Comparison of ENCODE assay signal across 8 cellular contexts in the genomic region with DNA sequence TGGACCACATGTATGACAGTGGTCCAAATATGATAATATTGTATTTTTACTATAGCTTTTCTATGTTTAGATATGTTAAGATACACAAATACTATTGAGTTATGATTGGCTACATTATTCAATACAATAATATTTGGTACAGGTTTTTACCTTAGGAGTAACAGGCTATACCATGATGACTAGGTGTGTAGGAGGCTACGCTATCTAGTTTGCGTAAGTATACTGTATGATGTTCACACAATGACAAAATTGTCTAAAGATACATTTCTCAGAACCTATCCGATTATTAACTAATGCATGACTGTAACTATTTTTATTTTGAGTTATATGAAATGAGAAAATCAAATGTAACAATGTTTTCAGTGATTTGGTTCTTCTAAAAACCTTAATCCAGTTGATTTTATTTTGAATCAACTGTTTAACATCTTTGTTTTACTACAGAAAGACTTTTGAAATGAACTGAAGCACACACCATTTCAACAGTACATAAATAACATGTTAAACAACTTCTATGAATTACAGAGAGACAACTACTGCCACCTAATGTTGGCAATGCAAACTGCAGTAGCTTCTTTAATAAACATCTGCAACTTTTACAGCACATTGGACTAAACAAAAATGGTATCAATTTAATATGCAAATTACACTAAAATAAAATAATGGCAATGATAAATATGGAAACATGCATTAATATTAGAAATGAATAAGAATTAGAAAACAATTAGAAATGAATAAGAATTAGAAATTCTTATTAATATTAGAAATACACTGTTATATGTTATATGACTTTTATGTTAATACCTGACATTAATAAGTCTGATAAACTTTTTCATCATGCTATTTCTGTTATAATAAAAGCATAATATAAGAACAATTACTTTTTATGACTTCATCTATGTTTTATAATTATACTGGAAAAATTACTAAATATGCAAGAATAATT.
DNase-seq lines count a peak whose midpoint lies in the region; ATAC-seq, FAIRE-seq and TF ChIP-seq lines count a peak whose summit lies in the region.

No MANE protein-coding gene starts in this region.

- no peaks in the 10 kb centered on the region for H3F3A ChIP-seq in neural progenitor cell (ENCODE audit: low read depth)

- H4K20me1 ChIP-seq in neural progenitor cell (ENCODE audit: low read depth), result no peaks in the 10 kb centered on the region

- TF ChIP-seq CTCF in neural progenitor cell (IDR thresholded peaks at IDR 0.05), result peak; percentile 95

- no peaks in the 10 kb centered on the region for H3K4me1 ChIP-seq in neural progenitor cell

- no peaks in the 10 kb centered on the region for H3K27me3 Mint-ChIP-seq in T-helper 17 cell
- H3K27me3 Mint-ChIP-seq in neural progenitor cell (ENCODE audit: insufficient read depth, low read depth), result no peaks in the 10 kb centered on the region

- ATAC-seq in GM21737 (IDR thresholded peaks at IDR 0.05; ENCODE audit: unreplicated experiment) (peak; percentile 61), T-helper 17 cell (peak; percentile 61), HG03520 (IDR thresholded peaks at IDR 0.05; ENCODE audit: unreplicated experiment) (no peak)

- H3K79me2 ChIP-seq in neural progenitor cell (ENCODE audit: low read depth), result no peaks in the 10 kb centered on the region

- no peaks in the 10 kb centered on the region for H3K9me3 Mint-ChIP-seq in neural progenitor cell

- H3K9me3 ChIP-seq in T-helper 17 cell (ENCODE audit: control insufficient read depth, low read length, poor library complexity, severe bottlenecking), result no peaks in the 10 kb centered on the region
- H3K9me3 ChIP-seq in neural progenitor cell (ENCODE audit: low read depth), result no peaks in the 10 kb centered on the region

- H3K27ac Mint-ChIP-seq in T-helper 17 cell, result no peak overlapping the region
- no peak overlapping the region for H3K27ac Mint-ChIP-seq in neural progenitor cell

- H3K36me3 Mint-ChIP-seq in T-helper 17 cell (ENCODE audit: low read depth), result no peaks in the 10 kb centered on the region
- H3K36me3 Mint-ChIP-seq in neural progenitor cell, result no peaks in the 10 kb centered on the region

- no peaks in the 10 kb centered on the region for H3K27me3 ChIP-seq in neural progenitor cell

- no peak overlapping the region for H3K4me2 ChIP-seq in neural progenitor cell

- H3K9ac ChIP-seq in neural progenitor cell, result no peak overlapping the region

- H3K4me3 ChIP-seq in neural progenitor cell, result no peak overlapping the region

- H3K4me1 Mint-ChIP-seq in T-helper 17 cell (peaks cover 2% of the 10 kb centered on the region), neural progenitor cell (no peaks in the 10 kb centered on the region)

- no peaks in the 10 kb centered on the region for H3K36me3 ChIP-seq in neural progenitor cell

- H2AFZ ChIP-seq in neural progenitor cell (replicated peaks), result no peak overlapping the region

- H3K27ac ChIP-seq in neural progenitor cell, result no peak overlapping the region

- DNase-seq in activated gamma-delta T cell treated with Interleukin-2 at 50 U/mL for 16 hours (peak; percentile 38), activated gamma-delta T cell (lab: John Stamatoyannopoulos, UW) (no peak), NAMALWA (ENCODE audit: low spot score) (peak; percentile 83), T-helper 17 cell (peak in 1 of 3 donors; percentile 13), neural progenitor cell (ENCODE audit: low spot score) (peak; percentile 57)

- peak; percentile 96 for FAIRE-seq in endometrium (lab: Jason Lieb, UNC)

- H3K4me3 Mint-ChIP-seq in T-helper 17 cell (no peak overlapping the region), neural progenitor cell (no peak overlapping the region)
